Comparison of ENCODE assay signal across 9 cellular contexts in the genomic region with DNA sequence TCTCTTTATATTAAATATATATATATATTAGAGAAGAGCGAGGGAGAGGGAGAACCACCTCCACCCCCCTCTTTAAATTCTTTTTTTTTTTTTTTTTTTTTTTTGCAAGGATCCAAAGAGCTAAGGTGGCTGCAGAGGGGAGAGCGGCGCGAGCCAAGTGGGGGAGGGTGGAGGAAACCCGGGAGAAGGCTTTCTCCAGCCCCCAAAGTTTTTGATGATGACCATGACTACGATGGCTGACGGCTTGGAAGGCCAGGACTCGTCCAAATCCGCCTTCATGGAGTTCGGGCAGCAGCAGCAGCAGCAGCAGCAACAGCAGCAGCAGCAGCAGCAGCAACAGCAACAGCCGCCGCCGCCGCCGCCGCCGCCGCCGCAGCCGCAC. TPM values are rescaled to one million over a fixed set of nuclear protein-coding genes. Genes with fewer than 3 reads are reported as not detected.
DNase-seq lines count a peak whose midpoint lies in the region; ATAC-seq and TF ChIP-seq lines count a peak whose summit lies in the region.
"Had no signal": no experiment of that assay in that cellular context is flagged by ENCODE, and none has a peak within 500 bp of the region (broad histone marks: within the 10 kb centered on the region; RNA-seq: fewer than 3 reads in every experiment).

No MANE protein-coding gene starts in this region.

- CTCF ChIA-PET in activated CD8-positive, alpha-beta memory T cell treated with anti-CD3 and anti-CD28 coated beads, Interleukin-2, amount 10 ng/mL, durations not matched to agents 7 days and 5 days (lab: Charles Lee), result interaction anchor here (0.6 to 1.5 kb wide), 3 partner anchors 16 to 466 kb away, joined by 3 to 4 read pairs (median 4); no protein-coding TSS in a partner anchor
- CTCF ChIA-PET in activated B cell treated with CpG ODN at 0.5 μM for 24 hours (lab: Charles Lee), result no interaction called here

- no peaks in the 10 kb centered on the region for H3K9me3 Mint-ChIP-seq in activated CD8-positive, alpha-beta memory T cell treated with anti-CD3 and anti-CD28 coated beads, Interleukin-2, amount 10 ng/mL, durations not matched to agents 7 days and 5 days (ENCODE audit: low read depth)
- no peaks in the 10 kb centered on the region for H3K9me3 Mint-ChIP-seq in activated B cell treated with CpG ODN at 0.5 μM for 24 hours

- no peak for DNase-seq in activated CD8-positive, alpha-beta memory T cell treated with anti-CD3 and anti-CD28 coated beads, Interleukin-2, amount 10 ng/mL, durations not matched to agents 7 days and 5 days
- DNase-seq in activated CD8-positive, alpha-beta memory T cell treated with anti-CD3 and anti-CD28 coated beads, Interleukin-2, amount 50 U/mL, for 48 hours, result no peak
- DNase-seq in activated B cell treated with CpG ODN at 0.5 μM for 24 hours (no peak), thoracic aorta (ENCODE audit: low spot score) (no peak), NCI-H1436 treated with DMSO at 0.1 percent for 48 hours (lab: John Stamatoyannopoulos, UW) (no peak)
- DNase-seq in activated CD4-positive, CD25-positive, alpha-beta regulatory T cell (lab: John Stamatoyannopoulos, UW), result no peak
- DNase-seq: effector CD8-positive, alpha-beta T cell had no signal

- peaks cover 6% of the 10 kb centered on the region for H3K36me3 Mint-ChIP-seq in activated CD8-positive, alpha-beta memory T cell treated with anti-CD3 and anti-CD28 coated beads, Interleukin-2, amount 10 ng/mL, durations not matched to agents 7 days and 5 days
- H3K36me3 Mint-ChIP-seq in activated B cell treated with CpG ODN at 0.5 μM for 24 hours (ENCODE audit: low read depth), result no peaks in the 10 kb centered on the region

- peaks cover 53% of the 10 kb centered on the region for H3K27me3 ChIP-seq in thoracic aorta (replicated peaks; ENCODE audit: insufficient read depth)

- H3K4me3 ChIP-seq in iPS-18c (ENCODE audit: insufficient read depth, low read depth, low read length), result peak overlapping the region; percentile 55
- H3K4me3 ChIP-seq in thoracic aorta, result peak overlapping the region; percentile 60

- H3K9me3 ChIP-seq in iPS-18c (ENCODE audit: control insufficient read depth, insufficient read depth, low read length), result no peaks in the 10 kb centered on the region
- H3K9me3 ChIP-seq in thoracic aorta, result no peaks in the 10 kb centered on the region

- no peak for ATAC-seq in activated CD8-positive, alpha-beta memory T cell treated with anti-CD3 and anti-CD28 coated beads, Interleukin-2, amount 10 ng/mL, durations not matched to agents 7 days and 5 days
- ATAC-seq in activated B cell treated with CpG ODN at 0.5 μM for 24 hours (ENCODE audit: low read depth), result no peak
- no peak for ATAC-seq in thoracic aorta (ENCODE audit: insufficient number of reproducible peaks, low FRiP score, low read depth)
- ATAC-seq in HG02981 (IDR thresholded peaks at IDR 0.05; ENCODE audit: unreplicated experiment), result no peak

- peak overlapping the region; percentile 33 for H3K4me3 Mint-ChIP-seq in activated CD8-positive, alpha-beta memory T cell treated with anti-CD3 and anti-CD28 coated beads, Interleukin-2, amount 10 ng/mL, durations not matched to agents 7 days and 5 days
- peak overlapping the region; percentile 46 for H3K4me3 Mint-ChIP-seq in activated B cell treated with CpG ODN at 0.5 μM for 24 hours

- POLR2A ChIA-PET in activated B cell treated with CpG ODN at 0.5 μM for 24 hours (lab: Charles Lee), result no interaction called here

- H3K4me1 ChIP-seq in thoracic aorta (ENCODE audit: control insufficient read depth in 1 of 2, low read depth in 2 of 2), result peaks cover 13 to 17% of the 10 kb centered on the region in 2 donors

- H3K36me3 ChIP-seq in thoracic aorta, result no peaks in the 10 kb centered on the region

- H3K4me1 Mint-ChIP-seq in activated CD8-positive, alpha-beta memory T cell treated with anti-CD3 and anti-CD28 coated beads, Interleukin-2, amount 10 ng/mL, durations not matched to agents 7 days and 5 days, result peaks cover 8% of the 10 kb centered on the region
- peaks cover 23% of the 10 kb centered on the region for H3K4me1 Mint-ChIP-seq in activated B cell treated with CpG ODN at 0.5 μM for 24 hours

- no peak overlapping the region for H3K27ac ChIP-seq in thoracic aorta

- no peak overlapping the region for H3K27ac Mint-ChIP-seq in activated CD8-positive, alpha-beta memory T cell treated with anti-CD3 and anti-CD28 coated beads, Interleukin-2, amount 10 ng/mL, durations not matched to agents 7 days and 5 days
- H3K27ac Mint-ChIP-seq in activated B cell treated with CpG ODN at 0.5 μM for 24 hours, result no peak overlapping the region

- TF ChIP-seq CTCF in activated B cell treated with CpG ODN at 0.5 μM for 24 hours (IDR thresholded peaks at IDR 0.05) (no peak), thoracic aorta (IDR thresholded peaks at IDR 0.05) (no peak)

- H3K27me3 Mint-ChIP-seq in activated CD8-positive, alpha-beta memory T cell treated with anti-CD3 and anti-CD28 coated beads, Interleukin-2, amount 10 ng/mL, durations not matched to agents 7 days and 5 days, result peaks cover 86% of the 10 kb centered on the region
- peaks cover 64% of the 10 kb centered on the region for H3K27me3 Mint-ChIP-seq in activated B cell treated with CpG ODN at 0.5 μM for 24 hours

- intact Hi-C loops in activated B cell treated with CpG ODN at 0.5 μM for 24 hours (cut with micrococcal nuclease), result loop anchor here (2.0 kb wide), 1 partner anchor 21 kb away; no protein-coding TSS in a partner anchor

RNA-seq across cellular contexts. Expression of gene DLX6, which starts 0.4 kb away (rescaled TPM):
- total RNA-seq in activated CD8-positive, alpha-beta memory T cell treated with anti-CD3 and anti-CD28 coated beads, Interleukin-2, amount 10 ng/mL, durations not matched to agents 7 days and 5 days, result not detected
- total RNA-seq in activated B cell treated with CpG ODN at 0.5 μM for 24 hours, result not detected in 2 replicates
- total RNA-seq in thoracic aorta, result not detected

RNA-seq across cellular contexts. Expression of gene DLX5, which starts 18.9 kb away (rescaled TPM):
- not detected for total RNA-seq in activated CD8-positive, alpha-beta memory T cell treated with anti-CD3 and anti-CD28 coated beads, Interleukin-2, amount 10 ng/mL, durations not matched to agents 7 days and 5 days
- total RNA-seq in activated B cell treated with CpG ODN at 0.5 μM for 24 hours (not detected in 2 replicates), thoracic aorta (under 1 TPM in 1 of 2 donors, not detected in 1; 0.92 TPM)
